9 cellular contexts compared by ENCODE assay signal in the genomic region with DNA sequence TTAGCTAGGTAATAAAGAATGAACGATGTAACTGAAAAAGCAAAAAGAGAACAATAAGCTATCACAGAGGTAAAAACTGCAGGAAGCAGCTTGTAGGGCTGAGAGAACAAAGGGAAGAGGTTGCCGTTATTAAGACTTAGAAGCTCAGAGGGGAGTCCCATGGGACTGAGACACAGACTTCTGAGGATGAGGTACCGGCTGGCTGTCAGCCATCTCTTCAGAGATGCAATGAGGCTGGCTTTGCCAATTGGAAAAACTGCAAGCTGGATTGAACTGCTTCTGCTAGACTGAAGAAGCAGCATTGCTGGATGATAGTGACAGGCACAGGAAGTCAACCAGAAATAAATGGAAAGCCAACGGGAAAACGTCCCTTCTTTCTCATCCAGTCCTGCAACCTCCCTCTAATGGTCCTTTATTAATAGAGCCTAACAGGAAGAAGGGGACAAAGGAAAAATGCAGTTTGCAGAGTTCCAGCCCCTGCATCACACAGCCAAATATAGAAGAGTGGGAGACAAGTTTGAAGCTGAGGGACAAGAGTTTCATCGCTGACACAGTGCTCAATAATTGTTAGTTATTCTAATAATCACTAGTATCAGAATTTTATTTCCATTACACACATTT. TPM values are rescaled to one million over a fixed set of nuclear protein-coding genes. Genes with fewer than 3 reads are reported as not detected.
A peak's percentile ranks its signal among the peaks of the same experiment; 100 is the strongest.
DNase-seq lines count a peak whose midpoint lies in the region; ATAC-seq lines count a peak whose summit lies in the region.
"Had no signal": no experiment of that assay in that cellular context is flagged by ENCODE, and none has a peak within 500 bp of the region (broad histone marks: within the 10 kb centered on the region; RNA-seq: fewer than 3 reads in every experiment).

No MANE protein-coding gene starts in this region.

- no peaks in the 10 kb centered on the region for H3K36me3 ChIP-seq in HAP-1 (replicated peaks)

- H3K9me3 ChIP-seq in HAP-1, result no peaks in the 10 kb centered on the region

- ATAC-seq in sciatic nerve (peak; percentile 57), HG03280 (IDR thresholded peaks at IDR 0.05; ENCODE audit: unreplicated experiment) (no peak), GM18517 (IDR thresholded peaks at IDR 0.05; ENCODE audit: unreplicated experiment) (no peak)
- ATAC-seq: natural killer cell treated with Interleukin-12 subunit alpha and Interleukin-12 subunit beta and Interleukin-15 and Interleukin-18, amount 100 ng/mL, for 72 hours had no signal

- in situ Hi-C loops in HAP-1 (cut with MboI; ENCODE audit: low sequenced_read_pairs), result no loop called here

- intact Hi-C loops in sciatic nerve (cut with DNase I), result no loop called here

- H3K27me3 ChIP-seq in HAP-1 (ENCODE audit: low read depth), result no peaks in the 10 kb centered on the region

- H3K4me3 ChIP-seq in HAP-1, result no peak overlapping the region

- H3K4me1 ChIP-seq in HAP-1, result peaks cover 14% of the 10 kb centered on the region

- DNase-seq in HAP-1 (ENCODE audit: low spot score in 2 of 2) (peak; percentile 73 to 77), NCI-H2171 treated with DMSO at 0.1 percent for 48 hours (lab: John Stamatoyannopoulos, UW) (peak; percentile 97), cerebellar cortex (ENCODE audit: low spot score) (peak; percentile 14), sciatic nerve (ENCODE audit: low spot score) (no peak), GF-D8 (lab: John Stamatoyannopoulos, UW) (no peak)
- DNase-seq: effector CD4-positive, alpha-beta T cell had no signal

RNA-seq across cellular contexts. Expression of a gene that starts 21.1 kb away (rescaled TPM):
- total RNA-seq in sciatic nerve, result 4.7 TPM

RNA-seq across cellular contexts. Expression of a gene that starts 58.8 kb away (rescaled TPM):
- 70.9 TPM for total RNA-seq in sciatic nerve

Comparison
In these comparisons a context has a peak if more than half of its experiments do, and no peak if none do; other contexts are left out.
1. DNase-seq: peak in HAP-1 (2 of 2), NCI-H2171 treated with DMSO at 0.1 percent for 48 hours (single experiment) and cerebellar cortex (single experiment); none in sciatic nerve (single experiment) and GF-D8 (single experiment).